Comparison of ENCODE assay signal across 16 cellular contexts in genomic region chr10:125063256-125063945, GRCh38.
DNase-seq lines count a peak whose midpoint lies in the region; ATAC-seq, FAIRE-seq and TF ChIP-seq lines count a peak whose summit lies in the region.
"Had no signal": no experiment of that assay in that cellular context is flagged by ENCODE, and none has a peak within 500 bp of the region (broad histone marks: within the 10 kb centered on the region; RNA-seq: fewer than 3 reads in every experiment).

No MANE protein-coding gene starts in this region.

- peaks cover 15% of the 10 kb centered on the region for H3K4me1 Mint-ChIP-seq in activated CD8-positive, alpha-beta T cell treated with anti-CD3 and anti-CD28 coated beads for 36 hours (ENCODE audit: low read depth)
- H3K4me1 Mint-ChIP-seq in activated CD8-positive, alpha-beta T cell treated with anti-CD3 and anti-CD28 coated beads, Interleukin-2, amount 10 ng/mL, durations not matched to agents 7 days and 5 days (ENCODE audit: low read depth) = peaks cover 17% of the 10 kb centered on the region
- peaks cover 91 to 94% of the 10 kb centered on the region in 2 donors for H3K4me1 Mint-ChIP-seq in natural killer cell

- intact Hi-C loops in activated CD8-positive, alpha-beta T cell treated with anti-CD3 and anti-CD28 coated beads for 36 hours (cut with micrococcal nuclease) = no loop called here
- intact Hi-C loops in mammary epithelial cell (cut with micrococcal nuclease) = loop anchor here (5.0 to 10.0 kb wide), 3 partner anchors 146 to 641 kb away; no protein-coding TSS in a partner anchor
- intact Hi-C loops in natural killer cell (cut with micrococcal nuclease) = no loop called here
- intact Hi-C loops in uterus (cut with DNase I; ENCODE audit: low total_unique reads) = no loop called here
- intact Hi-C loops in pancreas (cut with DNase I) = no loop called here

- no TSS peak for BruUV-seq in mammary epithelial cell (replicated peaks; lab: Mats Ljungman, UMichigan)

- H3K9me3 ChIP-seq in mammary epithelial cell (replicated peaks; ENCODE audit: insufficient read depth, low read length) = no peaks in the 10 kb centered on the region
- no peaks in the 10 kb centered on the region for H3K9me3 ChIP-seq in uterus
- no peaks in the 10 kb centered on the region for H3K9me3 ChIP-seq in tibial nerve
- no peaks in the 10 kb centered on the region for H3K9me3 ChIP-seq in pancreas
- H3K9me3 ChIP-seq: HAP-1 had no signal

- TF ChIP-seq EP300 in tibial nerve (IDR thresholded peaks at IDR 0.05) = no peak

- H3K4me1 ChIP-seq in mammary epithelial cell (ENCODE audit: insufficient read depth, low read length) (peaks cover 66% of the 10 kb centered on the region), uterus (peaks cover 37 to 48% of the 10 kb centered on the region in 2 donors), tibial nerve (peaks cover 0 to 81% (median 43%) of the 10 kb centered on the region in 4 donors), pancreas (peaks cover 15 to 31% (median 31%) of the 10 kb centered on the region in 3 donors)

- H3K36me3 Mint-ChIP-seq in activated CD8-positive, alpha-beta T cell treated with anti-CD3 and anti-CD28 coated beads for 36 hours (ENCODE audit: low read depth) = no peaks in the 10 kb centered on the region
- no peaks in the 10 kb centered on the region for H3K36me3 Mint-ChIP-seq in activated CD8-positive, alpha-beta T cell treated with anti-CD3 and anti-CD28 coated beads, Interleukin-2, amount 10 ng/mL, durations not matched to agents 7 days and 5 days (ENCODE audit: low read depth)
- no peaks in the 10 kb centered on the region for H3K36me3 Mint-ChIP-seq in natural killer cell

- no peaks in the 10 kb centered on the region for H3K27me3 ChIP-seq in mammary epithelial cell (ENCODE audit: insufficient read depth, low read length)
- no peaks in the 10 kb centered on the region for H3K27me3 ChIP-seq in uterus
- H3K27me3 ChIP-seq in tibial nerve = no peaks in the 10 kb centered on the region
- H3K27me3 ChIP-seq in pancreas = no peaks in the 10 kb centered on the region

- H2AFZ ChIP-seq in mammary epithelial cell (ENCODE audit: low read depth, low read length) = no peak overlapping the region

- H3K27ac Mint-ChIP-seq in activated CD8-positive, alpha-beta T cell treated with anti-CD3 and anti-CD28 coated beads for 36 hours = no peak overlapping the region
- H3K27ac Mint-ChIP-seq in activated CD8-positive, alpha-beta T cell treated with anti-CD3 and anti-CD28 coated beads, Interleukin-2, amount 10 ng/mL, durations not matched to agents 7 days and 5 days = no peak overlapping the region
- H3K27ac Mint-ChIP-seq in natural killer cell = peak overlapping the region; percentile 81 to 84

- dilution Hi-C loops in mammary epithelial cell (cut with HindIII; ENCODE audit: low sequenced_read_pairs) = no loop called here

- H3K27ac ChIP-seq in mammary epithelial cell (ENCODE audit: insufficient read depth, low read depth, low read length) (peak overlapping the region; percentile 89), uterus (peak overlapping the region; percentile 91 to 99), tibial nerve (peak overlapping the region in 1 of 4 donors; percentile 83), pancreas (peak overlapping the region in 2 of 4 donors; percentile 67), coronary artery (peak overlapping the region in 1 of 2 donors; percentile 96)
- H3K27ac ChIP-seq: 22Rv1 had no signal

- POLR2A ChIA-PET in activated CD8-positive, alpha-beta T cell treated with anti-CD3 and anti-CD28 coated beads for 36 hours (lab: Charles Lee) = no interaction called here
- POLR2A ChIA-PET in activated CD8-positive, alpha-beta T cell treated with anti-CD3 and anti-CD28 coated beads, Interleukin-2, amount 10 ng/mL, durations not matched to agents 7 days and 5 days (lab: Charles Lee) = no interaction called here

- TF ChIP-seq POLR2A in uterus (IDR thresholded peaks at IDR 0.05) (no peak), tibial nerve (IDR thresholded peaks at IDR 0.05) (no peak)

- H3K79me2 ChIP-seq in mammary epithelial cell (ENCODE audit: insufficient read depth, low read length) = peaks cover 92% of the 10 kb centered on the region

- H3K4me3 ChIP-seq in mammary epithelial cell (replicated peaks in 1 of 3; ENCODE audit: insufficient read depth in 1 of 3, low read depth in 2 of 3, low read length in 3 of 3) (no peak overlapping the region), uterus (no peak overlapping the region), tibial nerve (no peak overlapping the region), pancreas (no peak overlapping the region), coronary artery (no peak overlapping the region)
- H3K4me3 ChIP-seq: HAP-1 had no signal

- FAIRE-seq in pancreas (lab: Jason Lieb, UNC) = no peak
- FAIRE-seq: RCC 7860 had no signal

- in situ Hi-C loops in mammary epithelial cell (cut with MboI; ENCODE audit: low sequenced_read_pairs in 2 of 2) = no loop called here

- 81% methylated on average over 23 of the region's 23 CpGs for WGBS in mammary epithelial cell (ENCODE audit: low coverage, missing lambda C conversion rate)
- 84 to 88% methylated on average over 23 of the region's 23 CpGs for WGBS in tibial nerve, 2 donors
- 83% methylated on average over 23 of the region's 23 CpGs for WGBS in pancreas, 2 donors

- peak; percentile 14 for TF ChIP-seq CTCF in activated CD8-positive, alpha-beta T cell treated with anti-CD3 and anti-CD28 coated beads for 36 hours (IDR thresholded peaks at IDR 0.05)
- no peak for TF ChIP-seq CTCF in mammary epithelial cell (conservative IDR thresholded peaks at IDR 0.05 in 1 of 2, IDR thresholded peaks at IDR 0.05 in 1 of 2; ENCODE audit: extremely low read depth in 1 of 2, insufficient read depth in 1 of 2, low read depth in 1 of 2, low read length in 2 of 2)
- no peak for TF ChIP-seq CTCF in natural killer cell (IDR thresholded peaks at IDR 0.05)
- TF ChIP-seq CTCF in uterus (IDR thresholded peaks at IDR 0.05) = peak in 1 of 4 experiments; percentile 10
- TF ChIP-seq CTCF in tibial nerve (IDR thresholded peaks at IDR 0.05) = no peak
- TF ChIP-seq CTCF in pancreas (IDR thresholded peaks at IDR 0.05) = no peak
- no peak for TF ChIP-seq CTCF in coronary artery (IDR thresholded peaks at IDR 0.05)

- no peak for DNase-seq in activated CD8-positive, alpha-beta T cell treated with anti-CD3 and anti-CD28 coated beads for 36 hours
- no peak for DNase-seq in activated CD8-positive, alpha-beta T cell treated with anti-CD3 and anti-CD28 coated beads, Interleukin-2, amount 10 ng/mL, durations not matched to agents 7 days and 5 days
- DNase-seq in mammary epithelial cell (no peak), natural killer cell (no peak), uterus (peak in 1 of 2 donors; percentile 61), tibial nerve (ENCODE audit: low spot score in 2 of 2) (no peak), pancreas (no peak), coronary artery (ENCODE audit: low spot score) (no peak)
- DNase-seq: Karpas-422; NCI-H146; NCI-H524; stimulated activated CD4-positive, alpha-beta T cell treated with anti-CD3 and anti-CD28 coated beads, Interleukin-2, amount 100 ng/mL, for 48 hours; T-helper 9 cell had no signal

- no peak for ATAC-seq in activated CD8-positive, alpha-beta T cell treated with anti-CD3 and anti-CD28 coated beads for 36 hours
- ATAC-seq in activated CD8-positive, alpha-beta T cell treated with anti-CD3 and anti-CD28 coated beads, Interleukin-2, amount 10 ng/mL, durations not matched to agents 7 days and 5 days = no peak
- ATAC-seq in natural killer cell (peak; percentile 34 to 71 (median 43)), pancreas (no peak)

- no peak overlapping the region for H3K9ac ChIP-seq in mammary epithelial cell (ENCODE audit: insufficient read depth, low read length)

- no peaks in the 10 kb centered on the region for H4K20me1 ChIP-seq in mammary epithelial cell (ENCODE audit: insufficient read depth, low read length)

- H3K27me3 Mint-ChIP-seq in activated CD8-positive, alpha-beta T cell treated with anti-CD3 and anti-CD28 coated beads for 36 hours = peaks cover 33% of the 10 kb centered on the region
- peaks cover 19% of the 10 kb centered on the region for H3K27me3 Mint-ChIP-seq in activated CD8-positive, alpha-beta T cell treated with anti-CD3 and anti-CD28 coated beads, Interleukin-2, amount 10 ng/mL, durations not matched to agents 7 days and 5 days (ENCODE audit: low read depth)
- no peaks in the 10 kb centered on the region for H3K27me3 Mint-ChIP-seq in natural killer cell (ENCODE audit: low read depth in 2 of 2)

- CTCF ChIA-PET in activated CD8-positive, alpha-beta T cell treated with anti-CD3 and anti-CD28 coated beads for 36 hours (lab: Charles Lee) = interaction anchor here (1.1 to 5.0 kb wide), 3 partner anchors 16 to 298 kb away, joined by 3 to 32 read pairs (median 4); no protein-coding TSS in a partner anchor
- CTCF ChIA-PET in activated CD8-positive, alpha-beta T cell treated with anti-CD3 and anti-CD28 coated beads, Interleukin-2, amount 10 ng/mL, durations not matched to agents 7 days and 5 days (lab: Charles Lee) = interaction anchor here (1.3 kb wide), 1 partner anchor 15 kb away, joined by 6 read pairs; no protein-coding TSS in a partner anchor
- CTCF ChIA-PET in mammary epithelial cell (lab: Charles Lee; ENCODE audit: low non-redundant PET) = interaction anchor here (1.1 kb wide), 1 partner anchor 15 kb away, joined by 8 read pairs; no protein-coding TSS in a partner anchor

- peaks cover 5% of the 10 kb centered on the region for H3K36me3 ChIP-seq in mammary epithelial cell (ENCODE audit: insufficient read depth, low read length)
- H3K36me3 ChIP-seq in uterus = no peaks in the 10 kb centered on the region
- H3K36me3 ChIP-seq in tibial nerve = peaks cover 0 to 3% (median 0%) of the 10 kb centered on the region in 3 donors
- no peaks in the 10 kb centered on the region for H3K36me3 ChIP-seq in pancreas

- no peaks in the 10 kb centered on the region for H3K9me3 Mint-ChIP-seq in activated CD8-positive, alpha-beta T cell treated with anti-CD3 and anti-CD28 coated beads for 36 hours
- H3K9me3 Mint-ChIP-seq in activated CD8-positive, alpha-beta T cell treated with anti-CD3 and anti-CD28 coated beads, Interleukin-2, amount 10 ng/mL, durations not matched to agents 7 days and 5 days (ENCODE audit: insufficient read depth) = no peaks in the 10 kb centered on the region
- H3K9me3 Mint-ChIP-seq in natural killer cell = no peaks in the 10 kb centered on the region

- H3K4me2 ChIP-seq in mammary epithelial cell (ENCODE audit: insufficient read depth, low read depth, low read length) = peak overlapping the region; percentile 76

- no peak overlapping the region for H3K4me3 Mint-ChIP-seq in activated CD8-positive, alpha-beta T cell treated with anti-CD3 and anti-CD28 coated beads for 36 hours
- no peak overlapping the region for H3K4me3 Mint-ChIP-seq in activated CD8-positive, alpha-beta T cell treated with anti-CD3 and anti-CD28 coated beads, Interleukin-2, amount 10 ng/mL, durations not matched to agents 7 days and 5 days
- H3K4me3 Mint-ChIP-seq in natural killer cell = peak overlapping the region; percentile 49

Comparison
In these comparisons a context has a peak if more than half of its experiments do, and no peak if none do; other contexts are left out.
1. ATAC-seq: peak in natural killer cell (3 of 3); none in activated CD8-positive, alpha-beta T cell treated with anti-CD3 and anti-CD28 coated beads for 36 hours (single experiment), activated CD8-positive, alpha-beta T cell treated with anti-CD3 and anti-CD28 coated beads, Interleukin-2, amount 10 ng/mL, durations not matched to agents 7 days and 5 days (single experiment) and pancreas (0 of 4).
2. H3K27ac Mint-ChIP-seq: peak in natural killer cell (2 of 2); none in activated CD8-positive, alpha-beta T cell treated with anti-CD3 and anti-CD28 coated beads for 36 hours (single experiment) and activated CD8-positive, alpha-beta T cell treated with anti-CD3 and anti-CD28 coated beads, Interleukin-2, amount 10 ng/mL, durations not matched to agents 7 days and 5 days (single experiment).